22 cellular contexts compared by ENCODE assay signal in genomic region chr10:35481421-35481820, GRCh38.
DNase-seq lines count a peak whose midpoint lies in the region; ATAC-seq, FAIRE-seq and TF ChIP-seq lines count a peak whose summit lies in the region.
"Had no signal": no experiment of that assay in that cellular context is flagged by ENCODE, and none has a peak within 500 bp of the region (broad histone marks: within the 10 kb centered on the region; RNA-seq: fewer than 3 reads in every experiment).

No MANE protein-coding gene starts in this region.

- H3K4ac ChIP-seq in IMR-90 (ENCODE audit: low read depth, low read length), result no peak overlapping the region
- no peak overlapping the region for H3K4ac ChIP-seq in mesendoderm (ENCODE audit: low read depth, low read length)

- H3K4me3 ChIP-seq in right lobe of liver (no peak overlapping the region), HepG2 (replicated peaks in 1 of 3; ENCODE audit: insufficient read depth in 1 of 3, low read depth in 2 of 3, low read length in 3 of 3) (no peak overlapping the region), IMR-90 (ENCODE audit: insufficient read depth, low read depth, low read length) (no peak overlapping the region), mesendoderm (ENCODE audit: low read length) (no peak overlapping the region)
- no peak overlapping the region for H3K4me3 ChIP-seq in naive thymus-derived CD4-positive, alpha-beta T cell (ENCODE audit: low read length)
- H3K4me3 ChIP-seq: A549, GM23338 had no signal

- H3K9me1 ChIP-seq in IMR-90 (ENCODE audit: insufficient read depth, low read length), result peaks cover 3% of the 10 kb centered on the region; the same call in 1 of the 2 replicates

- H2BK15ac ChIP-seq in IMR-90 (ENCODE audit: low read depth, low read length) (no peak overlapping the region), mesendoderm (replicated peaks; ENCODE audit: low read depth) (no peak overlapping the region)

- no peak for FAIRE-seq in HepG2 (lab: Jason Lieb, UNC)
- FAIRE-seq: A549, D721Med, G401.6 had no signal

- H3K27me3 ChIP-seq in right lobe of liver, result no peaks in the 10 kb centered on the region
- no peaks in the 10 kb centered on the region for H3K27me3 ChIP-seq in HepG2 (ENCODE audit: control insufficient read depth in 1 of 2, insufficient read depth in 2 of 2, low read length in 2 of 2)
- H3K27me3 ChIP-seq in IMR-90 (ENCODE audit: control insufficient read depth, insufficient read depth, low read length), result no peaks in the 10 kb centered on the region
- no peaks in the 10 kb centered on the region for H3K27me3 ChIP-seq in naive thymus-derived CD4-positive, alpha-beta T cell (ENCODE audit: control insufficient read depth in 2 of 2, insufficient read depth in 2 of 2, low read length in 2 of 2)
- H3K27me3 ChIP-seq in mesendoderm (ENCODE audit: insufficient read depth, low read length, poor library complexity), result no peaks in the 10 kb centered on the region

- H3K18ac ChIP-seq in IMR-90 (ENCODE audit: low read depth, low read length) (no peak overlapping the region), mesendoderm (ENCODE audit: low read length) (no peak overlapping the region)

- peak overlapping the region in 7 of 9 donors; percentile 1 to 68 (median 53) for H3K27ac Mint-ChIP-seq in naive thymus-derived CD4-positive, alpha-beta T cell
- H3K27ac Mint-ChIP-seq: H9 had no signal

- TF ChIP-seq EP300 in HepG2 (IDR thresholded peaks at IDR 0.05; ENCODE audit: low read depth in 2 of 2, low read length in 2 of 2) (no peak), HepG2 (CRISPR knock-in tag; IDR thresholded peaks at IDR 0.05; ENCODE audit: borderline replicate concordance) (no peak)

- no peak overlapping the region for H2AFZ ChIP-seq in HepG2 (ENCODE audit: low read length)
- no peak overlapping the region for H2AFZ ChIP-seq in IMR-90 (replicated peaks; ENCODE audit: low read length, poor library complexity)
- H2AFZ ChIP-seq: GM23338 had no signal

- H3K23ac ChIP-seq in IMR-90 (ENCODE audit: low read depth, low read length) (0 out of 2 replicates have a peak overlapping the region, but pooled peaks have one; percentile 31), mesendoderm (ENCODE audit: low read length) (no peak overlapping the region)

- H4K5ac ChIP-seq in IMR-90 (ENCODE audit: low read depth, low read length) (no peak overlapping the region), mesendoderm (ENCODE audit: low read length) (no peak overlapping the region)

- CTCF ChIA-PET in HepG2 (lab: Yijun Ruan, JAX; ENCODE audit: low intra/inter-chr PET ratio, low total read pairs), result no interaction called here
- CTCF ChIA-PET in IMR-90 (lab: Yijun Ruan, JAX), result no interaction called here
- CTCF ChIA-PET in naive thymus-derived CD4-positive, alpha-beta T cell (lab: Charles Lee), result interaction anchor here (0.7 to 0.8 kb wide), 2 partner anchors 9 to 41 kb away, joined by 3 read pairs; no protein-coding TSS in a partner anchor

- in situ Hi-C loops in HepG2 (cut with HindIII; ENCODE audit: extremely low pct_ligation_motif_present, low pct_unique_long_range_greater_than_20kb) (no loop called here), IMR-90 (cut with MboI; ENCODE audit: low sequenced_read_pairs) (no loop called here)

- BruUV-seq in HepG2 (replicated peaks; lab: Mats Ljungman, UMichigan), result no TSS peak
- BruUV-seq in IMR-90 (replicated peaks; lab: Mats Ljungman, UMichigan), result no TSS peak

- no peak overlapping the region for H2AK9ac ChIP-seq in IMR-90 (replicated peaks; ENCODE audit: low read depth, low read length, poor library complexity)

- H4K8ac ChIP-seq in IMR-90 (ENCODE audit: low read depth in 2 of 2, low read length in 2 of 2) (no peak overlapping the region), mesendoderm (ENCODE audit: low read depth, low read length) (no peak overlapping the region)

- H3K9ac ChIP-seq in HepG2 (ENCODE audit: insufficient read depth, low read depth, low read length) (no peak overlapping the region), IMR-90 (ENCODE audit: low read depth, low read length) (no peak overlapping the region), mesendoderm (ENCODE audit: low read length) (no peak overlapping the region)

- ATAC-seq in right lobe of liver, result peak in 3 of 4 donors; percentile 64 to 79 (median 75)
- no peak for ATAC-seq in HepG2
- ATAC-seq in IMR-90 (ENCODE audit: low read depth), result no peak
- no peak for ATAC-seq in naive thymus-derived CD4-positive, alpha-beta T cell
- ATAC-seq: A549, GM23338 had no signal

- peaks cover 0 to 4% (median 0%) of the 10 kb centered on the region in 11 donors for H3K9me3 Mint-ChIP-seq in naive thymus-derived CD4-positive, alpha-beta T cell
- H3K9me3 Mint-ChIP-seq: GM23338, H9 had no signal

- no peaks in the 10 kb centered on the region for H3K27me3 Mint-ChIP-seq in naive thymus-derived CD4-positive, alpha-beta T cell

- H3K36me3 ChIP-seq in right lobe of liver (no peaks in the 10 kb centered on the region), HepG2 (replicated peaks in 1 of 2; ENCODE audit: control insufficient read depth in 1 of 2, insufficient read depth in 2 of 2, low read length in 2 of 2) (peaks cover 0 to 14% of the 10 kb centered on the region in 2 experiments; a peak in 4 of 5 replicates), IMR-90 (ENCODE audit: control insufficient read depth, insufficient read depth, low read length) (peaks cover 4% of the 10 kb centered on the region), mesendoderm (ENCODE audit: control insufficient read depth, insufficient read depth, low read length) (no peaks in the 10 kb centered on the region)
- H3K36me3 ChIP-seq in naive thymus-derived CD4-positive, alpha-beta T cell (ENCODE audit: control insufficient read depth in 2 of 3, insufficient read depth in 3 of 3, low read length in 3 of 3), result peaks cover 0 to 12% (median 0%) of the 10 kb centered on the region in 3 experiments

- WGBS in right lobe of liver (ENCODE audit: insufficient coverage, low coverage, low lambda C conversion rate, missing lambda C conversion rate), result 42% methylated on average over 2 of the region's 2 CpGs
- 98% methylated on average over 2 of the region's 2 CpGs for WGBS in HepG2 (ENCODE audit: low lambda C conversion rate)
- WGBS in IMR-90 (ENCODE audit: extremely low coverage in 2 of 2, insufficient read length in 1 of 2), 2 experiments, result no CpG with 5 or more reads among the region's 2 CpGs
- WGBS in mesendoderm (ENCODE audit: extremely low coverage, insufficient coverage, low lambda C conversion rate), result no CpG with 5 or more reads among the region's 2 CpGs

- H3K36me3 Mint-ChIP-seq in naive thymus-derived CD4-positive, alpha-beta T cell, result peaks cover 0 to 32% (median 17%) of the 10 kb centered on the region in 5 donors

- H2BK5ac ChIP-seq in IMR-90 (ENCODE audit: low read depth, low read length, poor library complexity, severe bottlenecking) (no peak overlapping the region), mesendoderm (ENCODE audit: low read length) (no peak overlapping the region)

- no peak overlapping the region for H3K56ac ChIP-seq in IMR-90 (ENCODE audit: extremely low read depth, insufficient read depth, low read length)
- H3K56ac ChIP-seq in mesendoderm (ENCODE audit: low read length), result no peak overlapping the region

- peaks cover 0 to 55% (median 42%) of the 10 kb centered on the region in 7 donors for H3K4me1 Mint-ChIP-seq in naive thymus-derived CD4-positive, alpha-beta T cell

- H3K4me1 ChIP-seq in right lobe of liver, result peaks cover 0 to 18% (median 0%) of the 10 kb centered on the region in 4 donors
- peaks cover 21% of the 10 kb centered on the region for H3K4me1 ChIP-seq in HepG2 (ENCODE audit: insufficient read depth, low read length)
- peaks cover 2% of the 10 kb centered on the region for H3K4me1 ChIP-seq in IMR-90 (ENCODE audit: control insufficient read depth, insufficient read depth, low read length)
- H3K4me1 ChIP-seq in naive thymus-derived CD4-positive, alpha-beta T cell (ENCODE audit: control insufficient read depth in 2 of 2, insufficient read depth in 2 of 2, low read length in 2 of 2), result no peaks in the 10 kb centered on the region
- peaks cover 2% of the 10 kb centered on the region for H3K4me1 ChIP-seq in mesendoderm (ENCODE audit: control insufficient read depth, low read depth, low read length)
- H3K4me1 ChIP-seq: A549 had no signal

- POLR2A ChIA-PET in HepG2 (lab: Yijun Ruan, JAX), result no interaction called here
- POLR2A ChIA-PET in IMR-90 (lab: Charles Lee; ENCODE audit: unreplicated experiment), result no interaction called here
- POLR2A ChIA-PET in naive thymus-derived CD4-positive, alpha-beta T cell (lab: Charles Lee), result no interaction called here

- H3K79me2 ChIP-seq in HepG2 (ENCODE audit: insufficient read depth, low read length), result peaks cover 20% of the 10 kb centered on the region
- H3K79me2 ChIP-seq in mesendoderm (ENCODE audit: control insufficient read depth, insufficient read depth, low read length), result no peaks in the 10 kb centered on the region

- peaks cover 15 to 37% of the 10 kb centered on the region in 2 experiments for H3K79me1 ChIP-seq in IMR-90 (ENCODE audit: low read depth in 1 of 2, low read length in 2 of 2)
- peaks cover 7% of the 10 kb centered on the region for H3K79me1 ChIP-seq in mesendoderm (ENCODE audit: low read length)

- intact Hi-C loops in right lobe of liver (cut with DNase I), result no loop called here
- intact Hi-C loops in HepG2 (cut with micrococcal nuclease; ENCODE audit: unreplicated experiment), result no loop called here
- intact Hi-C loops in IMR-90 (cut with micrococcal nuclease), result no loop called here
- intact Hi-C loops in naive thymus-derived CD4-positive, alpha-beta T cell (cut with micrococcal nuclease), result no loop called here

- H2AK5ac ChIP-seq in IMR-90 (ENCODE audit: low read depth, low read length) (no peak overlapping the region), mesendoderm (ENCODE audit: low read length) (no peak overlapping the region)

- no peak overlapping the region for H2BK120ac ChIP-seq in IMR-90 (ENCODE audit: low read depth, low read length)
- H2BK120ac ChIP-seq in mesendoderm (ENCODE audit: low read depth, low read length), result no peak overlapping the region

- TF ChIP-seq POLR2A in right lobe of liver (IDR thresholded peaks at IDR 0.05) (no peak), HepG2 (IDR thresholded peaks at IDR 0.05; ENCODE audit: insufficient read depth in 1 of 2, low read depth in 2 of 2, low read length in 2 of 2) (no peak), IMR-90 (IDR thresholded peaks at IDR 0.05; ENCODE audit: low read depth, low read length) (no peak)

- H3K4me3 Mint-ChIP-seq in naive thymus-derived CD4-positive, alpha-beta T cell, result no peak overlapping the region
- H3K4me3 Mint-ChIP-seq: GM23338, H9 had no signal

- H3K4me2 ChIP-seq in HepG2 (ENCODE audit: low read depth, low read length) (no peak overlapping the region), IMR-90 (ENCODE audit: low read depth, low read length) (no peak overlapping the region), mesendoderm (ENCODE audit: low read length) (no peak overlapping the region)
- H3K4me2 ChIP-seq: A549, GM23338 had no signal

- H3K9me3 ChIP-seq in right lobe of liver, result no peaks in the 10 kb centered on the region
- no peaks in the 10 kb centered on the region for H3K9me3 ChIP-seq in HepG2 (ENCODE audit: low read length)
- H3K9me3 ChIP-seq in IMR-90 (ENCODE audit: control insufficient read depth, insufficient read depth, low read length), result no peaks in the 10 kb centered on the region
- no peaks in the 10 kb centered on the region for H3K9me3 ChIP-seq in naive thymus-derived CD4-positive, alpha-beta T cell (ENCODE audit: control insufficient read depth in 2 of 3, low read length in 3 of 3)
- H3K9me3 ChIP-seq: A549 had no signal

- no peak overlapping the region for H3K27ac ChIP-seq in right lobe of liver
- no peak overlapping the region for H3K27ac ChIP-seq in HepG2 (ENCODE audit: extremely low read length, insufficient read depth, low read length)
- H3K27ac ChIP-seq in IMR-90 (ENCODE audit: insufficient read depth, low read length), result no peak overlapping the region
- no peak overlapping the region for H3K27ac ChIP-seq in naive thymus-derived CD4-positive, alpha-beta T cell (ENCODE audit: low read depth, low read length)
- H3K27ac ChIP-seq in mesendoderm (ENCODE audit: low read depth, low read length), result no peak overlapping the region
- H3K27ac ChIP-seq: A549 had no signal

- TF ChIP-seq RAD21 in HepG2 (CRISPR knock-in tag; IDR thresholded peaks at IDR 0.05) (no peak), IMR-90 (IDR thresholded peaks at IDR 0.05; ENCODE audit: low read length) (no peak)

- H2BK20ac ChIP-seq in IMR-90 (ENCODE audit: low read depth, low read length), result no peak overlapping the region

- dilution Hi-C loops in IMR-90 (cut with HindIII; ENCODE audit: low sequenced_read_pairs, unreplicated experiment), result no loop called here

- H3K14ac ChIP-seq in IMR-90 (replicated peaks; ENCODE audit: low read depth, low read length), result no peak overlapping the region

- DNase-seq in right lobe of liver, result no peak
- no peak for DNase-seq in HepG2 (ENCODE audit: low spot score)
- no peak for DNase-seq in IMR-90
- DNase-seq in naive thymus-derived CD4-positive, alpha-beta T cell, result no peak
- DNase-seq in activated CD4-positive, alpha-beta T cell treated with anti-CD3 and anti-CD28 coated beads, Interleukin-2, amount 50 U/mL, for 4 hours, result no peak
- DNase-seq in SHP77 treated with DMSO at 0.1 percent for 48 hours (lab: John Stamatoyannopoulos, UW), result no peak
- no peak for DNase-seq in mesendoderm
- DNase-seq: C1 segment of cervical spinal cord, H9, KBM-7, NCI-H1105 treated with DMSO at 0.1 percent for 48 hours, NCI-H146, NCI-H1930, NCI-H2227 treated with DMSO at 0.1 percent for 48 hours, NCI-H510A, NCI-H69, RPMI8226, SHP77 had no signal

- TF ChIP-seq CTCF in right lobe of liver (IDR thresholded peaks at IDR 0.05) (no peak), HepG2 (CRISPR knock-in tag; IDR thresholded peaks at IDR 0.05) (no peak), IMR-90 (conservative IDR thresholded peaks at IDR 0.05; ENCODE audit: low read depth, low read length) (no peak)

- H4K91ac ChIP-seq in IMR-90 (ENCODE audit: insufficient read depth, low read depth, low read length), result no peak overlapping the region

- H4K20me1 ChIP-seq in HepG2 (ENCODE audit: insufficient read depth, low read length), result no peaks in the 10 kb centered on the region
- peaks cover 14% of the 10 kb centered on the region for H4K20me1 ChIP-seq in IMR-90 (ENCODE audit: insufficient read depth, low read length)

Comparison
In these comparisons a context has a peak if more than half of its experiments do, and no peak if none do; other contexts are left out.
1. ATAC-seq: peak in right lobe of liver (3 of 4); none in HepG2 (single experiment), IMR-90 (single experiment) and naive thymus-derived CD4-positive, alpha-beta T cell (single experiment).